ENCODE assay signal across 9 cellular contexts in genomic region chr1:59697138-59697811, GRCh38.
A peak's percentile ranks its signal among the peaks of the same experiment; 100 is the strongest.
DNase-seq lines count a peak whose midpoint lies in the region; ATAC-seq and TF ChIP-seq lines count a peak whose summit lies in the region.
"Had no signal": no experiment of that assay in that cellular context is flagged by ENCODE, and none has a peak within 500 bp of the region (broad histone marks: within the 10 kb centered on the region; RNA-seq: fewer than 3 reads in every experiment).

No MANE protein-coding gene starts in this region.

- H3K4me3 ChIP-seq in OCI-LY3 (ENCODE audit: low read length) (peak overlapping the region; percentile 70), dorsolateral prefrontal cortex (peak overlapping the region in 2 of 59 donors; percentile 11 to 37)

- peak overlapping the region; percentile 91 for H3K4me2 ChIP-seq in OCI-LY3 (ENCODE audit: low read length)

- peak overlapping the region; percentile 44 for H3K9ac ChIP-seq in OCI-LY3 (ENCODE audit: low read length)

- H3K27ac ChIP-seq in OCI-LY3 (ENCODE audit: low read length): peak overlapping the region; percentile 60
- H3K27ac ChIP-seq in dorsolateral prefrontal cortex: peak overlapping the region in 4 of 59 donors; percentile 11 to 47 (median 30)

- no peaks in the 10 kb centered on the region for H4K20me1 ChIP-seq in OCI-LY3 (ENCODE audit: insufficient read depth, low read length)

- H3K27me3 ChIP-seq in OCI-LY3 (ENCODE audit: low read depth, low read length) (no peaks in the 10 kb centered on the region), dorsolateral prefrontal cortex (no peaks in the 10 kb centered on the region)

- intact Hi-C loops in CD14-positive monocyte (cut with micrococcal nuclease): loop anchor here (5.0 to 10.0 kb wide), 7 partner anchors 125 to 960 kb away; partner anchors contain the start of genes FGGY (in 2 of the 2) and JUN (in 1 of the 2)
- intact Hi-C loops in dorsolateral prefrontal cortex (cut with DNase I): loop anchor here (5.0 to 10.0 kb wide), 4 partner anchors 400 to 1182 kb away; partner anchors contain the start of genes FGGY (in 2 of the 2) and JUN (in 1 of the 2)

- DNase-seq in CD14-positive monocyte (ENCODE audit: low spot score) (no peak), iris pigment epithelial cell (ENCODE audit: low read depth) (peak; percentile 58), HEK293T (ENCODE audit: extremely low spot score) (no peak), dorsolateral prefrontal cortex (no peak), HuH-7.5 (ENCODE audit: low spot score) (no peak)
- DNase-seq: DMS79 had no signal

- no peaks in the 10 kb centered on the region for H3K9me3 ChIP-seq in OCI-LY3 (ENCODE audit: insufficient read depth, low read length)

- peaks cover 31% of the 10 kb centered on the region for H3K4me1 ChIP-seq in OCI-LY3 (ENCODE audit: low read length)

- peak overlapping the region; percentile 49 to 83 for H3K4me3 Mint-ChIP-seq in CD14-positive monocyte

- ATAC-seq in GM21786 (IDR thresholded peaks at IDR 0.05; ENCODE audit: unreplicated experiment) (peak; percentile 62), GM19455 (IDR thresholded peaks at IDR 0.05; ENCODE audit: unreplicated experiment) (no peak)

- peaks cover 54% of the 10 kb centered on the region for H3K4me1 Mint-ChIP-seq in CD14-positive monocyte

- H3K79me2 ChIP-seq in OCI-LY3 (ENCODE audit: low read length): no peaks in the 10 kb centered on the region

- POLR2A ChIA-PET in HEK293T (lab: Yijun Ruan, JAX): no interaction called here

- no peaks in the 10 kb centered on the region for H3K36me3 Mint-ChIP-seq in CD14-positive monocyte

- no peak for TF ChIP-seq CTCF in CD14-positive monocyte (IDR thresholded peaks at IDR 0.05)
- no peak for TF ChIP-seq CTCF in OCI-LY3 (IDR thresholded peaks at IDR 0.05; ENCODE audit: low read depth, low read length)
- TF ChIP-seq CTCF in dorsolateral prefrontal cortex (IDR thresholded peaks at IDR 0.05 in 54 of 56, conservative IDR thresholded peaks at IDR 0.05 in 2 of 56; ENCODE audit: low read depth in 1 of 56, partially characterized antibody in 56 of 56): no peak

- H3K36me3 ChIP-seq in OCI-LY3 (replicated peaks; ENCODE audit: low read depth, low read length): no peaks in the 10 kb centered on the region

- peaks cover 0 to 3% (median 2%) of the 10 kb centered on the region in 7 donors for H3K9me3 Mint-ChIP-seq in CD14-positive monocyte

- CTCF ChIA-PET in HEK293T (lab: Yijun Ruan, JAX): no interaction called here

- H2AFZ ChIP-seq in OCI-LY3 (ENCODE audit: low read depth, low read length): peak overlapping the region; percentile 31

- peak overlapping the region; percentile 80 to 96 (median 91) for H3K27ac Mint-ChIP-seq in CD14-positive monocyte

- H3K27me3 Mint-ChIP-seq in CD14-positive monocyte (ENCODE audit: low read depth in 3 of 3): no peaks in the 10 kb centered on the region

TF ChIP-seq in HEK293T, 16 proteins besides CTCF, POLR2A, EP300 and RAD21:
- TF ChIP-seq TARDBP (IDR thresholded peaks at IDR 0.05) (no peak), SP1 (IDR thresholded peaks at IDR 0.05) (no peak), CTBP1 (IDR thresholded peaks at IDR 0.05; ENCODE audit: borderline replicate concordance) (no peak), HDGF (IDR thresholded peaks at IDR 0.05; ENCODE audit: borderline replicate concordance) (no peak), NFRKB (IDR thresholded peaks at IDR 0.05) (no peak), FOXM1 (IDR thresholded peaks at IDR 0.05; ENCODE audit: borderline replicate concordance) (no peak), ELF4 (IDR thresholded peaks at IDR 0.05) (no peak), SUZ12 (IDR thresholded peaks at IDR 0.05) (no peak), FOXA1 (IDR thresholded peaks at IDR 0.05) (no peak), PKNOX1 (IDR thresholded peaks at IDR 0.05) (no peak), ARNT (IDR thresholded peaks at IDR 0.05) (no peak), L3MBTL2 (conservative IDR thresholded peaks at IDR 0.05) (no peak), ZNF384 (IDR thresholded peaks at IDR 0.05) (no peak), FOXK2 (IDR thresholded peaks at IDR 0.05) (no peak), BHLHE40 (IDR thresholded peaks at IDR 0.05; ENCODE audit: borderline replicate concordance) (no peak), LEF1 (IDR thresholded peaks at IDR 0.05; ENCODE audit: borderline replicate concordance) (no peak)
